In the genomic region with DNA sequence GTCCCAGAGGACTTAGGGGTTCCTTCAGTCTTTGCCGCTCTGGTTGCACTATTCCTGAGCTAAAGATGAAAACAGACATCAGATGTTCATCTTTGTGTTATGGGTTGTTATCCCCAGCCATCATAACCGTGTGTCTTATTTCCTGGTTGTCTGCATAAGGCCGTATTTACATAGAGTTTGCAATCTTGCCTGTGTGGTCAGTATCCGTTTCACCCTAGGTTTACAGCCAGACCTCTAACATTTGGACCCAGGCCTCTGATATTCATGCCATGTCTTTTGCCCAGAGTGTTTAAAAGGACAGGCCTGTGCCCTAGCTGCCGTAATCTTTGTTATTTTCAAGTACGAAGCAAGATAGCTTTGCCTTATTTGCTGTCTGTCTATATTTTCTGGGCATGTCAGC, we compare ENCODE assay signal across 2 cellular contexts.
A peak's percentile ranks its signal among the peaks of the same experiment; 100 is the strongest.
TF ChIP-seq lines count a peak whose summit lies in the region.

No MANE protein-coding gene starts in this region.

TF ChIP-seq in K562, 482 proteins besides CTCF, POLR2A, EP300 and RAD21:
- TF ChIP-seq CBFB (CRISPR knock-in tag; IDR thresholded peaks at IDR 0.05) (no peak), ZNF175 (CRISPR knock-in tag; IDR thresholded peaks at IDR 0.05; ENCODE audit: low read depth) (no peak), SMAD2 (IDR thresholded peaks at IDR 0.05; ENCODE audit: low read depth, low read length) (no peak), ZBTB1 (CRISPR knock-in tag; IDR thresholded peaks at IDR 0.05; ENCODE audit: borderline replicate concordance, low read depth) (no peak), ETV1 (tag; conservative IDR thresholded peaks at IDR 0.05; ENCODE audit: low read depth) (no peak), ZNF212 (CRISPR knock-in tag; IDR thresholded peaks at IDR 0.05) (no peak), MTA2 (IDR thresholded peaks at IDR 0.05; ENCODE audit: low read depth) (no peak), COPS2 (conservative IDR thresholded peaks at IDR 0.05) (no peak), HSF4 (CRISPR knock-in tag; IDR thresholded peaks at IDR 0.05; ENCODE audit: borderline replicate concordance) (no peak), HMG20A (CRISPR knock-in tag; conservative IDR thresholded peaks at IDR 0.05) (no peak), KDM4B (IDR thresholded peaks at IDR 0.05; ENCODE audit: borderline replicate concordance in 2 of 2, low read depth in 1 of 2) (no peak), TEAD2 (tag; IDR thresholded peaks at IDR 0.05) (no peak), SIN3B (IDR thresholded peaks at IDR 0.05; ENCODE audit: low read depth) (no peak), ZKSCAN3 (CRISPR knock-in tag; IDR thresholded peaks at IDR 0.05) (no peak), SRSF7 (optimal IDR thresholded peaks at IDR 0.05; ENCODE audit: low read depth, low read length) (no peak), TCFL5 (CRISPR knock-in tag; conservative IDR thresholded peaks at IDR 0.05) (no peak), TEAD1 (CRISPR knock-in tag; IDR thresholded peaks at IDR 0.05) (no peak)
- TF ChIP-seq, protein P1, sequence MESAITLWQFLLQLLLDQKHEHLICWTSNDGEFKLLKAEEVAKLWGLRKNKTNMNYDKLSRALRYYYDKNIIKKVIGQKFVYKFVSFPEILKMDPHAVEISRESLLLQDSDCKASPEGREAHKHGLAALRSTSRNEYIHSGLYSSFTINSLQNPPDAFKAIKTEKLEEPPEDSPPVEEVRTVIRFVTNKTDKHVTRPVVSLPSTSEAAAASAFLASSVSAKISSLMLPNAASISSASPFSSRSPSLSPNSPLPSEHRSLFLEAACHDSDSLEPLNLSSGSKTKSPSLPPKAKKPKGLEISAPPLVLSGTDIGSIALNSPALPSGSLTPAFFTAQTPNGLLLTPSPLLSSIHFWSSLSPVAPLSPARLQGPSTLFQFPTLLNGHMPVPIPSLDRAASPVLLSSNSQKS (CRISPR knock-in tag; IDR thresholded peaks at IDR 0.05): no peak

TF ChIP-seq in HepG2, 621 proteins besides CTCF, POLR2A, EP300 and RAD21:
- TF ChIP-seq FOXA3 (CRISPR knock-in tag; IDR thresholded peaks at IDR 0.05): peak; percentile 16; the same call in 1 of the 2 replicates
- no peak for TF ChIP-seq FOXA1 (IDR thresholded peaks at IDR 0.05)
- TF ChIP-seq FOXA1 (CRISPR knock-in tag; IDR thresholded peaks at IDR 0.05): peak; percentile 45
- peak; percentile 53; the same call in 1 of the 2 replicates for TF ChIP-seq ELF3 (CRISPR knock-in tag; IDR thresholded peaks at IDR 0.05)
- TF ChIP-seq, protein P2, sequence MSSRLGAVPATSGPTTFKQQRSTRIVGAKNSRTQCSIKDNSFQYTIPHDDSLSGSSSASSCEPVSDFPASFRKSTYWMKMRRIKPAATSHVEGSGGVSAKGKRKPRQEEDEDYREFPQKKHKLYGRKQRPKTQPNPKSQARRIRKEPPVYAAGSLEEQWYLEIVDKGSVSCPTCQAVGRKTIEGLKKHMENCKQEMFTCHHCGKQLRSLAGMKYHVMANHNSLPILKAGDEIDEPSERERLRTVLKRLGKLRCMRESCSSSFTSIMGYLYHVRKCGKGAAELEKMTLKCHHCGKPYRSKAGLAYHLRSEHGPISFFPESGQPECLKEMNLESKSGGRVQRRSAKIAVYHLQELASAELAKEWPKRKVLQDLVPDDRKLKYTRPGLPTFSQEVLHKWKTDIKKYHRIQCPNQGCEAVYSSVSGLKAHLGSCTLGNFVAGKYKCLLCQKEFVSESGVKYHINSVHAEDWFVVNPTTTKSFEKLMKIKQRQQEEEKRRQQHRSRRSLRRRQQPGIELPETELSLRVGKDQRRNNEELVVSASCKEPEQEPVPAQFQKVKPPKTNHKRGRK (CRISPR knock-in tag; IDR thresholded peaks at IDR 0.05): no peak
- TF ChIP-seq NONO (IDR thresholded peaks at IDR 0.05): no peak
- TF ChIP-seq NONO (CRISPR knock-in tag; conservative IDR thresholded peaks at IDR 0.05): no peak
- no peak for TF ChIP-seq CHD2 (IDR thresholded peaks at IDR 0.05; ENCODE audit: low read depth, low read length)
- peak; percentile 93 for TF ChIP-seq GZF1 (CRISPR knock-in tag; IDR thresholded peaks at IDR 0.05)
